Comparison of ENCODE assay signal across 18 cellular contexts in genomic region chr12:106917503-106917902, GRCh38. TPM values are rescaled to one million over a fixed set of nuclear protein-coding genes. Genes with fewer than 3 reads are reported as not detected.
A peak's percentile ranks its signal among the peaks of the same experiment; 100 is the strongest.
DNase-seq lines count a peak whose midpoint lies in the region; ATAC-seq, FAIRE-seq and TF ChIP-seq lines count a peak whose summit lies in the region.
"Had no signal": no experiment of that assay in that cellular context is flagged by ENCODE, and none has a peak within 500 bp of the region (broad histone marks: within the 10 kb centered on the region; RNA-seq: fewer than 3 reads in every experiment).

No MANE protein-coding gene starts in this region.

- H3K79me2 ChIP-seq in endothelial cell of umbilical vein (ENCODE audit: control insufficient read depth, insufficient read depth, low read length), result no peaks in the 10 kb centered on the region

- peak; percentile 10 for DNase-seq in NCI-H748 (lab: John Stamatoyannopoulos, UW; ENCODE audit: unreplicated experiment)
- no peak for DNase-seq in NCI-H748 treated with DMSO at 0.1 percent for 48 hours (lab: John Stamatoyannopoulos, UW)
- peak; percentile 97 for DNase-seq in NCI-H526 treated with DMSO at 0.1 percent for 48 hours (lab: John Stamatoyannopoulos, UW)
- peak; percentile 39 for DNase-seq in endothelial cell of umbilical vein (ENCODE audit: low read depth, low spot score)
- DNase-seq in caudate nucleus (lab: John Stamatoyannopoulos, UW), result no peak
- DNase-seq in urothelium cell line (ENCODE audit: low spot score), result no peak
- DNase-seq: 8988T; Calu3; CD4-positive, alpha-beta memory T cell; GOT3; MV-4-11; NCI-H1417 treated with DMSO at 0.1 percent for 48 hours; NCI-H2029 treated with DMSO at 0.1 percent for 48 hours; NCI-H2171 treated with DMSO at 0.1 percent for 48 hours; SIG-M5 had no signal

- intact Hi-C loops in endothelial cell of umbilical vein (cut with micrococcal nuclease), result loop anchor here (5.0 to 10.0 kb wide), 2 partner anchors 75 to 333 kb away; partner anchors contain the start of gene RFX4

- H3K4me3 ChIP-seq in endothelial cell of umbilical vein (replicated peaks in 1 of 3; ENCODE audit: insufficient read depth in 1 of 3, low read depth in 1 of 3, low read length in 3 of 3) (no peak overlapping the region), neuron (ENCODE audit: low read length) (peak overlapping the region; percentile 22)
- H3K4me3 ChIP-seq: K562 had no signal

- H3K9me3 ChIP-seq in endothelial cell of umbilical vein (replicated peaks; ENCODE audit: control insufficient read depth, insufficient read depth, low read length) (no peaks in the 10 kb centered on the region), neuron (ENCODE audit: low read length) (no peaks in the 10 kb centered on the region)

- TF ChIP-seq CTCF in endothelial cell of umbilical vein (IDR thresholded peaks at IDR 0.05; ENCODE audit: extremely low read depth in 1 of 2, insufficient read depth in 1 of 2, low read depth in 1 of 2, low read length in 2 of 2), result no peak

- peaks cover 5 to 7% of the 10 kb centered on the region in 2 experiments for H3K27me3 ChIP-seq in endothelial cell of umbilical vein (ENCODE audit: control insufficient read depth in 2 of 2, insufficient read depth in 2 of 2, low read length in 2 of 2)
- H3K27me3 ChIP-seq in neuron (ENCODE audit: insufficient read depth, low read length), result no peaks in the 10 kb centered on the region

- no peaks in the 10 kb centered on the region for H4K20me1 ChIP-seq in endothelial cell of umbilical vein (replicated peaks; ENCODE audit: control insufficient read depth, extremely low read depth, insufficient read depth, low read length)

- ATAC-seq in GM18520 (IDR thresholded peaks at IDR 0.05; ENCODE audit: unreplicated experiment), result no peak
- ATAC-seq: K562 had no signal

- H3K4me1 ChIP-seq in endothelial cell of umbilical vein (ENCODE audit: control insufficient read depth, extremely low read depth, insufficient read depth, low read length), result peaks cover 13% of the 10 kb centered on the region
- peaks cover 30% of the 10 kb centered on the region for H3K4me1 ChIP-seq in neuron (ENCODE audit: insufficient read depth, low read length)

- peak overlapping the region; percentile 16 for H3K4me2 ChIP-seq in endothelial cell of umbilical vein (ENCODE audit: insufficient read depth, low read length)

- CTCF ChIA-PET in endothelial cell of umbilical vein (lab: Charles Lee), result interaction anchor here (1.9 to 3.9 kb wide), 4 partner anchors 10 to 560 kb away, joined by 7 to 111 read pairs (median 22); partner anchors contain the start of gene POLR3B

- H3K27ac ChIP-seq in endothelial cell of umbilical vein (ENCODE audit: insufficient read depth, low read depth, low read length), result no peak overlapping the region
- H3K27ac ChIP-seq in caudate nucleus (ENCODE audit: low read depth, low read length), result no peak overlapping the region

- H2AFZ ChIP-seq in endothelial cell of umbilical vein (ENCODE audit: low read depth, low read length) (peak overlapping the region; percentile 17), neuron (ENCODE audit: low read depth, low read length) (no peak overlapping the region)

- FAIRE-seq in endothelial cell of umbilical vein (lab: Jason Lieb, UNC) (no peak), urothelium cell line (lab: Jason Lieb, UNC) (no peak)
- FAIRE-seq: K562 had no signal

- no peak for TF ChIP-seq POLR2A in endothelial cell of umbilical vein (IDR thresholded peaks at IDR 0.05; ENCODE audit: low read depth, low read length)

- no peaks in the 10 kb centered on the region for H3K36me3 ChIP-seq in endothelial cell of umbilical vein (ENCODE audit: control insufficient read depth in 2 of 2, extremely low read depth in 1 of 2, insufficient read depth in 2 of 2, low read length in 2 of 2)
- H3K36me3 ChIP-seq in neuron (ENCODE audit: insufficient read depth, low read length), result no peaks in the 10 kb centered on the region

- no peaks in the 10 kb centered on the region for H3K9me1 ChIP-seq in endothelial cell of umbilical vein (replicated peaks; ENCODE audit: control insufficient read depth, extremely low read depth, insufficient read depth, low read length)

- POLR2A ChIA-PET in endothelial cell of umbilical vein (lab: Charles Lee), result no interaction called here

- dilution Hi-C loops in endothelial cell of umbilical vein (cut with MboI; ENCODE audit: extremely low pct_ligation_motif_present, low sequenced_read_pairs), result no loop called here

- H3K9ac ChIP-seq in endothelial cell of umbilical vein (replicated peaks; ENCODE audit: extremely low read depth, insufficient read depth, low read length), result no peak overlapping the region

- no TSS peak for BruUV-seq in endothelial cell of umbilical vein (replicated peaks; lab: Mats Ljungman, UMichigan)

TF ChIP-seq in endothelial cell of umbilical vein, 7 proteins besides CTCF, POLR2A, EP300 and RAD21:
- TF ChIP-seq MAX (IDR thresholded peaks at IDR 0.05; ENCODE audit: insufficient read depth, insufficient read length) (no peak), POLR2AphosphoS5 (IDR thresholded peaks at IDR 0.05; ENCODE audit: insufficient read depth, low read depth, low read length) (no peak), FOS (IDR thresholded peaks at IDR 0.05; ENCODE audit: borderline replicate concordance, insufficient read depth, low read length) (no peak), MYC (IDR thresholded peaks at IDR 0.05; ENCODE audit: low read depth, low read length) (no peak), GATA2 (IDR thresholded peaks at IDR 0.05; ENCODE audit: insufficient read depth, insufficient read length, low read depth, low read length) (no peak), JUN (IDR thresholded peaks at IDR 0.05; ENCODE audit: borderline replicate concordance, insufficient read depth, insufficient read length, low read depth) (no peak)

RNA-seq across cellular contexts. Expression of gene TMEM263, which starts 38.2 kb away (rescaled TPM):
- 68.8 and 72.5 TPM in 2 replicates for total RNA-seq in endothelial cell of umbilical vein
- 15.7 and 22.5 TPM in 2 replicates for polyA plus RNA-seq in endothelial cell of umbilical vein
- 23.6 and 26.5 TPM in 2 replicates for polyA plus RNA-seq in endothelial cell of umbilical vein (2011; cell fraction: cytosol; rRNA removed)
- polyA plus RNA-seq in endothelial cell of umbilical vein (2011; cell fraction: nucleus; rRNA removed), result 41.3 and 45.2 TPM in 2 replicates
- polyA plus RNA-seq in endothelial cell of umbilical vein (2012), result 54.3 and 64.4 TPM in 2 replicates
- polyA minus RNA-seq in endothelial cell of umbilical vein, result 68.1 and 74.1 TPM in 2 replicates
- 28.9 TPM for polyA minus RNA-seq in endothelial cell of umbilical vein (2011; cell fraction: cytosol; rRNA and poly(A)+ RNA removed)
- 47.7 and 51.8 TPM in 2 replicates for polyA minus RNA-seq in endothelial cell of umbilical vein (2011; cell fraction: nucleus; rRNA and poly(A)+ RNA removed)

Comparison
In these comparisons a context has a peak if more than half of its experiments do, and no peak if none do; other contexts are left out.
1. DNase-seq: peak in NCI-H748 (single experiment), NCI-H526 treated with DMSO at 0.1 percent for 48 hours (single experiment) and endothelial cell of umbilical vein (single experiment); none in NCI-H748 treated with DMSO at 0.1 percent for 48 hours (single experiment), caudate nucleus (0 of 61) and urothelium cell line (single experiment).